16 cellular contexts compared by ENCODE assay signal in the genomic region with DNA sequence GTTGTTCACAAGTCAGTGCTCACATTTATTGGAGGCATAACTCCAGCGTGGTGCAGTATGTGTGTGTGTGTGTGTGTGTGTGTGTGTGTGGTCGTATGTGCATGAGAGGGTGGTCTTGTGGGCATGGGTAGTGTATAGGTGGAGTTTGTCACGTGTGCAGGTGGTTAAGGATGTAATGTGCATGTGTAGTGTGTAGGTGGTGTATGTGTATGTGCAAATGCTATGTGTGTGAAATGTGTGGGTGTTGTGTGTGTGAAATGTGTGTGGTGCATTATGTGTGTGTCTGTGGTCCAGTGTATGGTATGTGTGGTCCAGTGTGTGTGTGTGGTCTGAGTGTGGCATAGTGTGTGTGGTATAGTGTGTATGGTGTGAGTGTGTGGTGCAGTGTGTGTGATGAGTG. TPM values are rescaled to one million over a fixed set of nuclear protein-coding genes. Genes with fewer than 3 reads are reported as not detected.
DNase-seq lines count a peak whose midpoint lies in the region; ATAC-seq and TF ChIP-seq lines count a peak whose summit lies in the region.
"Had no signal": no experiment of that assay in that cellular context is flagged by ENCODE, and none has a peak within 500 bp of the region (broad histone marks: within the 10 kb centered on the region; RNA-seq: fewer than 3 reads in every experiment).

No MANE protein-coding gene starts in this region.

- POLR2A ChIA-PET in HEK293 (lab: Yijun Ruan, JAX), result no interaction called here
- POLR2A ChIA-PET in naive thymus-derived CD8-positive, alpha-beta T cell (lab: Charles Lee), result no interaction called here

- no peak for TF ChIP-seq CTCF in HEK293 (tag by site-specific recombination; IDR thresholded peaks at IDR 0.05)

- peak overlapping the region; percentile 43 for H3K4ac ChIP-seq in neuronal stem cell (ENCODE audit: low read length)

- H3K18ac ChIP-seq in neuronal stem cell (ENCODE audit: low read length), result no peak overlapping the region

- H3K14ac ChIP-seq in neuronal stem cell (ENCODE audit: low read length), result peak overlapping the region; percentile 2

- no peaks in the 10 kb centered on the region for H3K9me3 ChIP-seq in HEK293 (ENCODE audit: control insufficient read depth, insufficient read depth, low read depth, low read length)
- no peaks in the 10 kb centered on the region for H3K9me3 ChIP-seq in NT2/D1 (ENCODE audit: insufficient read depth, low read length)
- peaks cover 0 to 7% of the 10 kb centered on the region in 2 donors for H3K9me3 ChIP-seq in neuronal stem cell (replicated peaks in 1 of 2; ENCODE audit: control insufficient read depth in 2 of 2, insufficient read depth in 1 of 2, low read depth in 1 of 2, low read length in 2 of 2)
- H3K9me3 ChIP-seq: BLaER1 treated with 17β-estradiol and CSF1 and Interleukin-3, amounts not matched to agents 10 nM and 100 nM; HAP-1 had no signal

- H3K9me3 Mint-ChIP-seq in naive thymus-derived CD8-positive, alpha-beta T cell, result no peaks in the 10 kb centered on the region
- H3K9me3 Mint-ChIP-seq: CD8-positive, alpha-beta memory T cell had no signal

- H4K8ac ChIP-seq in neuronal stem cell (ENCODE audit: low read depth, low read length), result peak overlapping the region; percentile 21

- peak overlapping the region; percentile 65 for H3K23ac ChIP-seq in neuronal stem cell (ENCODE audit: low read depth, low read length, poor library complexity)

- H3K4me3 Mint-ChIP-seq in naive thymus-derived CD8-positive, alpha-beta T cell, result no peak overlapping the region
- H3K4me3 Mint-ChIP-seq: CD8-positive, alpha-beta memory T cell had no signal

- H3K36me3 ChIP-seq in HEK293 (ENCODE audit: control insufficient read depth in 2 of 2, insufficient read depth in 1 of 2, low read length in 2 of 2) (no peaks in the 10 kb centered on the region), NT2/D1 (ENCODE audit: insufficient read depth, insufficient read length, low read length) (no peaks in the 10 kb centered on the region), neuronal stem cell (replicated peaks in 1 of 2; ENCODE audit: control insufficient read depth in 2 of 2, insufficient read depth in 2 of 2, low read length in 2 of 2) (no peaks in the 10 kb centered on the region)
- H3K36me3 ChIP-seq: BLaER1 treated with 17β-estradiol and CSF1 and Interleukin-3, amounts not matched to agents 10 nM and 100 nM; HAP-1 had no signal

- ATAC-seq in naive thymus-derived CD8-positive, alpha-beta T cell, result no peak
- ATAC-seq in GM21528 (IDR thresholded peaks at IDR 0.05; ENCODE audit: low FRiP score, unreplicated experiment), result no peak

- H3K27ac Mint-ChIP-seq in naive thymus-derived CD8-positive, alpha-beta T cell, result no peak overlapping the region
- H3K27ac Mint-ChIP-seq: CD8-positive, alpha-beta memory T cell had no signal

- no peak overlapping the region for H2AK5ac ChIP-seq in neuronal stem cell (ENCODE audit: low read depth, low read length)

- CTCF ChIA-PET in HEK293 (lab: Yijun Ruan, JAX), result interaction anchor here (1.3 kb wide), 1 partner anchor 68 kb away, joined by 5 read pairs; no protein-coding TSS in a partner anchor

- H2AFZ ChIP-seq in neuronal stem cell (ENCODE audit: low read length), result no peak overlapping the region

- H3K27me3 Mint-ChIP-seq in naive thymus-derived CD8-positive, alpha-beta T cell, result peaks cover 0 to 13% (median 4%) of the 10 kb centered on the region in 5 donors

- H2BK120ac ChIP-seq in neuronal stem cell (ENCODE audit: low read depth, low read length), result no peak overlapping the region

- no CpG with 5 or more reads among the region's 3 CpGs for WGBS in neuronal stem cell (ENCODE audit: extremely low coverage in 2 of 2, insufficient read length in 2 of 2, insufficient replicate concordance in 1 of 2), 2 donors

- no peak overlapping the region for H2BK5ac ChIP-seq in neuronal stem cell (ENCODE audit: low read length)

- H3K4me1 ChIP-seq in HEK293 (ENCODE audit: control insufficient read depth, insufficient read depth, low read length) (no peaks in the 10 kb centered on the region), NT2/D1 (ENCODE audit: insufficient read depth, insufficient read length) (peaks cover 24% of the 10 kb centered on the region), neuronal stem cell (ENCODE audit: control insufficient read depth in 2 of 2, insufficient read depth in 1 of 2, low read depth in 1 of 2, low read length in 2 of 2) (peaks cover 14 to 19% of the 10 kb centered on the region in 2 donors)

- H3K27ac ChIP-seq in HEK293 (ENCODE audit: extremely low read depth, low read depth, low read length) (no peak overlapping the region), neuronal stem cell (replicated peaks; ENCODE audit: low read length) (no peak overlapping the region)
- H3K27ac ChIP-seq: BLaER1 treated with 17β-estradiol and CSF1 and Interleukin-3, amounts not matched to agents 10 nM and 100 nM; HL-60 had no signal

- no peaks in the 10 kb centered on the region for H3K4me1 Mint-ChIP-seq in naive thymus-derived CD8-positive, alpha-beta T cell
- H3K4me1 Mint-ChIP-seq: CD8-positive, alpha-beta memory T cell had no signal

- no peak overlapping the region for H3K4me2 ChIP-seq in neuronal stem cell (ENCODE audit: insufficient read depth, low read length, poor library complexity, severe bottlenecking)
- H3K4me2 ChIP-seq: BLaER1 treated with 17β-estradiol and CSF1 and Interleukin-3, amounts not matched to agents 10 nM and 100 nM had no signal

- H4K91ac ChIP-seq in neuronal stem cell (ENCODE audit: low read depth, low read length, poor library complexity), result peak overlapping the region; percentile 87

- peak overlapping the region; percentile 0 for H2BK12ac ChIP-seq in neuronal stem cell (ENCODE audit: low read length)

- peaks cover 3% of the 10 kb centered on the region for H3K79me1 ChIP-seq in neuronal stem cell (ENCODE audit: low read depth, low read length)

- H3K27me3 ChIP-seq in NT2/D1 (ENCODE audit: insufficient read depth, insufficient read length) (no peaks in the 10 kb centered on the region), neuronal stem cell (ENCODE audit: control insufficient read depth in 3 of 3, insufficient read depth in 3 of 3, low read depth in 1 of 3, low read length in 3 of 3) (peaks cover 0 to 6% (median 0%) of the 10 kb centered on the region in 3 experiments)
- H3K27me3 ChIP-seq: BLaER1 treated with 17β-estradiol and CSF1 and Interleukin-3, amounts not matched to agents 10 nM and 100 nM had no signal

- H3K9ac ChIP-seq in NT2/D1 (ENCODE audit: insufficient read length, low read depth) (peak overlapping the region; percentile 0), neuronal stem cell (ENCODE audit: low read depth, low read length, poor library complexity) (no peak overlapping the region)
- H3K9ac ChIP-seq: BLaER1 treated with 17β-estradiol and CSF1 and Interleukin-3, amounts not matched to agents 10 nM and 100 nM had no signal

- H2BK15ac ChIP-seq in neuronal stem cell (ENCODE audit: low read length), result peak overlapping the region; percentile 80

- H3K4me3 ChIP-seq in HEK293 (ENCODE audit: low read depth, low read length), result no peak overlapping the region
- H3K4me3 ChIP-seq in NT2/D1 (ENCODE audit: insufficient read length, low read depth), result peak overlapping the region; percentile 2
- H3K4me3 ChIP-seq in neuronal stem cell (ENCODE audit: low read length in 2 of 2), result peak overlapping the region in 1 of 2 donors; percentile 68
- H3K4me3 ChIP-seq: BLaER1 treated with 17β-estradiol and CSF1 and Interleukin-3, amounts not matched to agents 10 nM and 100 nM; HAP-1 had no signal

- DNase-seq in NT2/D1 (ENCODE audit: low read depth, low spot score) (no peak), dedifferentiated amniotic fluid mesenchymal stem cell (ENCODE audit: extremely low spot score) (peak; percentile 2), neuronal stem cell (ENCODE audit: low spot score) (no peak), H4 (ENCODE audit: low spot score) (no peak)
- DNase-seq in naive thymus-derived CD8-positive, alpha-beta T cell, result no peak
- DNase-seq: CD8-positive, alpha-beta memory T cell; NCI-H1092 treated with DMSO at 0.1 percent for 48 hours; NCI-H2081; NCI-H2171 treated with DMSO at 0.1 percent for 48 hours; NCI-H510A; NCI-H774 had no signal

- no peaks in the 10 kb centered on the region for H3K36me3 Mint-ChIP-seq in naive thymus-derived CD8-positive, alpha-beta T cell
- H3K36me3 Mint-ChIP-seq: CD8-positive, alpha-beta memory T cell had no signal

TF ChIP-seq in HEK293, 187 proteins besides CTCF, POLR2A, EP300 and RAD21:
- TF ChIP-seq ZNF274 (IDR thresholded peaks at IDR 0.05; ENCODE audit: low read length) (no peak), ZNF274 (tag by site-specific recombination; IDR thresholded peaks at IDR 0.05; ENCODE audit: borderline replicate concordance) (0 out of 2 replicates have a peak, but pooled peaks have one; percentile 10), ZNF76 (tag by site-specific recombination; IDR thresholded peaks at IDR 0.05; ENCODE audit: borderline replicate concordance, low read depth) (no peak), ZNF549 (tag by site-specific recombination; IDR thresholded peaks at IDR 0.05) (no peak), ZBTB21 (tag by site-specific recombination; IDR thresholded peaks at IDR 0.05) (no peak), GLI4 (tag by site-specific recombination; IDR thresholded peaks at IDR 0.05) (0 out of 2 replicates have a peak, but pooled peaks have one; percentile 11), ZNF311 (tag by site-specific recombination; IDR thresholded peaks at IDR 0.05; ENCODE audit: borderline replicate concordance) (no peak), ZNF548 (tag by site-specific recombination; IDR thresholded peaks at IDR 0.05) (peak; percentile 39; the same call in 1 of the 2 replicates), EGR2 (tag by site-specific recombination; IDR thresholded peaks at IDR 0.05; ENCODE audit: low read depth) (peak; percentile 72), ZNF670 (tag by site-specific recombination; IDR thresholded peaks at IDR 0.05; ENCODE audit: low read depth) (peak; percentile 60; the same call in 1 of the 2 replicates), ZFHX2 (tag by site-specific recombination; conservative IDR thresholded peaks at IDR 0.05) (peak; percentile 87), SALL2 (tag by site-specific recombination; IDR thresholded peaks at IDR 0.05; ENCODE audit: borderline replicate concordance) (no peak)

RNA-seq across cellular contexts. Expression of gene PODXL, which starts 30.3 kb away (rescaled TPM):
- polyA plus RNA-seq in neuronal stem cell (2013, experiment 1 of 2), result 42.1 TPM
- 42.8 TPM for polyA plus RNA-seq in neuronal stem cell (2013, experiment 2 of 2)
- total RNA-seq in naive thymus-derived CD8-positive, alpha-beta T cell, result under 1 TPM; 0.27 to 0.57 TPM
- under 1 TPM; 0.08 to 0.10 (median 0.09) TPM for polyA plus RNA-seq in naive thymus-derived CD8-positive, alpha-beta T cell
- 3.5 and 4.0 TPM in 2 replicates for total RNA-seq in H4 (2014; rRNA removed; shearing (Covaris generic))
